Comparison of ENCODE assay signal across 14 cellular contexts in genomic region chr14:24426150-24426911, GRCh38. TPM values are rescaled to one million over a fixed set of nuclear protein-coding genes. Genes with fewer than 3 reads are reported as not detected.
A peak's percentile ranks its signal among the peaks of the same experiment; 100 is the strongest.
DNase-seq lines count a peak whose midpoint lies in the region; ATAC-seq, FAIRE-seq and TF ChIP-seq lines count a peak whose summit lies in the region.
"Had no signal": no experiment of that assay in that cellular context is flagged by ENCODE, and none has a peak within 500 bp of the region (broad histone marks: within the 10 kb centered on the region; RNA-seq: fewer than 3 reads in every experiment).

No MANE protein-coding gene starts in this region.

- intact Hi-C loops in Caco-2 (cut with micrococcal nuclease; ENCODE audit: unreplicated experiment) (no loop called here), K562 (cut with micrococcal nuclease) (no loop called here), right lobe of liver (cut with DNase I) (no loop called here)

- H3K4me3 ChIP-seq in BLaER1 (no peak overlapping the region), Caco-2 (ENCODE audit: low read depth, low read length) (no peak overlapping the region), K562 (no peak overlapping the region), right lobe of liver (no peak overlapping the region)
- H3K4me3 ChIP-seq: ascending aorta had no signal

- peak overlapping the region; percentile 27 for H3K27ac Mint-ChIP-seq in Caco-2 (ENCODE audit: unreplicated experiment)

- H3K9me3 Mint-ChIP-seq in Caco-2 (ENCODE audit: unreplicated experiment): no peaks in the 10 kb centered on the region

- no peak for TF ChIP-seq CTCF in Caco-2 (IDR thresholded peaks at IDR 0.05; ENCODE audit: insufficient read depth in 1 of 2, low read depth in 1 of 2, low read length in 1 of 2, severe bottlenecking in 1 of 2, unreplicated experiment in 1 of 2)
- no peak for TF ChIP-seq CTCF in K562 (IDR thresholded peaks at IDR 0.05 in 2 of 3, conservative IDR thresholded peaks at IDR 0.05 in 1 of 3; ENCODE audit: insufficient read depth in 2 of 3, low read depth in 1 of 3, low read length in 3 of 3)
- TF ChIP-seq CTCF in right lobe of liver (IDR thresholded peaks at IDR 0.05): no peak

- CTCF ChIA-PET in Caco-2 (lab: Charles Lee) (interaction anchor here (1.0 to 2.3 kb wide), 5 partner anchors 10 to 94 kb away, joined by 3 to 23 read pairs (median 5); no protein-coding TSS in a partner anchor), K562 (lab: Yijun Ruan, JAX; ENCODE audit: low intra/inter-chr PET ratio) (no interaction called here)

- H2AFZ ChIP-seq in K562 (ENCODE audit: low read depth, low read length): no peak overlapping the region

- peaks cover 25% of the 10 kb centered on the region for H3K4me1 Mint-ChIP-seq in Caco-2 (ENCODE audit: low read depth, unreplicated experiment)

- peaks cover 3% of the 10 kb centered on the region for H3K9me1 ChIP-seq in K562 (ENCODE audit: control insufficient read depth, insufficient read depth, low read length)

- peaks cover 10% of the 10 kb centered on the region; the same call in 1 of the 2 replicates for H4K20me1 ChIP-seq in BLaER1
- H4K20me1 ChIP-seq in K562 (replicated peaks; ENCODE audit: control insufficient read depth, insufficient read depth, low read length): no peaks in the 10 kb centered on the region

- peak; percentile 6 for FAIRE-seq in K562 (lab: Jason Lieb, UNC)

- in situ Hi-C loops in K562 (cut with MboI): no loop called here

- DNase-seq in Caco-2: no peak
- DNase-seq in K562 (ENCODE audit: extremely low read depth in 1 of 4, low spot score in 3 of 4): no peak
- DNase-seq in right lobe of liver: no peak
- DNase-seq in stimulated activated CD4-positive, alpha-beta T cell treated with anti-CD3 and anti-CD28 coated beads, Interleukin-1b, Interleukin-23, amount 100 ng/mL, for 48 hours: no peak
- no peak for DNase-seq in HPDE6-E6E7 (ENCODE audit: extremely low spot score)
- DNase-seq: activated CD8-positive, alpha-beta memory T cell treated with anti-CD3 and anti-CD28 coated beads, Interleukin-2, amount 50 U/mL, for 4 hours; effector CD8-positive, alpha-beta T cell; GOT3; NCI-H1930; Right ventricle myocardium superior had no signal

- TF ChIP-seq POLR2A in K562 (conservative IDR thresholded peaks at IDR 0.05): no peak
- no peak for TF ChIP-seq POLR2A in right lobe of liver (IDR thresholded peaks at IDR 0.05)

- peak overlapping the region; percentile 22 for H3K4me3 Mint-ChIP-seq in Caco-2 (ENCODE audit: unreplicated experiment)

- H3K4me1 ChIP-seq in BLaER1 (peaks cover 81% of the 10 kb centered on the region), Caco-2 (peaks cover 73% of the 10 kb centered on the region), K562 (replicated peaks in 1 of 2; ENCODE audit: control insufficient read depth in 2 of 2, insufficient read depth in 2 of 2, low read length in 2 of 2) (peaks cover 41 to 49% of the 10 kb centered on the region in 2 experiments), right lobe of liver (peaks cover 0 to 54% (median 20%) of the 10 kb centered on the region in 4 donors)

- H3K79me2 ChIP-seq in K562 (ENCODE audit: control insufficient read depth, insufficient read depth, low read length): peaks cover 12% of the 10 kb centered on the region

- WGBS in K562 (ENCODE audit: insufficient coverage, low coverage, missing lambda C conversion rate): 0% methylated on average over 1 of the region's 2 CpGs
- 57% methylated on average over 2 of the region's 2 CpGs for WGBS in right lobe of liver (ENCODE audit: insufficient coverage, low coverage, low lambda C conversion rate, missing lambda C conversion rate)

- H3K36me3 Mint-ChIP-seq in Caco-2 (ENCODE audit: insufficient read depth, unreplicated experiment): no peaks in the 10 kb centered on the region

- TSS peak; percentile 34 for BruUV-seq in Caco-2 (replicated peaks; lab: Mats Ljungman, UMichigan)
- no TSS peak for BruUV-seq in K562 (replicated peaks; lab: Mats Ljungman, UMichigan)

- H3K4me2 ChIP-seq in BLaER1 (peak overlapping the region; percentile 99), K562 (ENCODE audit: insufficient read depth, low read length) (peak overlapping the region; percentile 46; the same call in 1 of the 2 replicates)

- no peak overlapping the region for H3K9ac ChIP-seq in BLaER1
- H3K9ac ChIP-seq in K562 (ENCODE audit: insufficient read depth in 1 of 2, low read depth in 2 of 2, low read length in 2 of 2): peak overlapping the region in 1 of 2 experiments; percentile 38; a peak in 1 of 4 replicates

- TF ChIP-seq EP300 in K562 (IDR thresholded peaks at IDR 0.05; ENCODE audit: low read length): no peak

- no peak for TF ChIP-seq RAD21 in K562 (CRISPR knock-in tag; conservative IDR thresholded peaks at IDR 0.05 in 1 of 2, IDR thresholded peaks at IDR 0.05 in 1 of 2)

- H3K9me3 ChIP-seq in BLaER1 (no peaks in the 10 kb centered on the region), Caco-2 (no peaks in the 10 kb centered on the region), K562 (replicated peaks; ENCODE audit: control insufficient read depth, insufficient read depth, low read depth, low read length) (no peaks in the 10 kb centered on the region; the same call in 1 of the 2 replicates), right lobe of liver (no peaks in the 10 kb centered on the region)
- H3K9me3 ChIP-seq: ascending aorta had no signal

- H3K27me3 ChIP-seq in BLaER1: 0 out of 2 replicates have a peak, but pooled peaks cover 5% of the 10 kb centered on the region
- no peaks in the 10 kb centered on the region for H3K27me3 ChIP-seq in Caco-2 (replicated peaks; ENCODE audit: control insufficient read depth, insufficient read depth, low read length)
- no peaks in the 10 kb centered on the region for H3K27me3 ChIP-seq in K562 (ENCODE audit: control insufficient read depth in 2 of 2, insufficient read depth in 2 of 2, low read length in 2 of 2)
- H3K27me3 ChIP-seq in right lobe of liver: no peaks in the 10 kb centered on the region
- H3K27me3 ChIP-seq: ascending aorta had no signal

- H3K27me3 Mint-ChIP-seq in Caco-2 (ENCODE audit: insufficient read depth, unreplicated experiment): no peaks in the 10 kb centered on the region

- no peak overlapping the region for H3K27ac ChIP-seq in BLaER1
- H3K27ac ChIP-seq in K562 (ENCODE audit: extremely low read depth, low read depth, low read length): no peak overlapping the region; the same call in 2 of the 3 replicates
- peak overlapping the region in 2 of 3 donors; percentile 54 to 76 for H3K27ac ChIP-seq in right lobe of liver

- POLR2A ChIA-PET in Caco-2 (lab: Charles Lee): interaction anchor here (0.5 to 1.0 kb wide), 3 partner anchors 15 to 167 kb away, joined by 3 to 8 read pairs (median 3); no protein-coding TSS in a partner anchor
- POLR2A ChIA-PET in K562 (lab: Yijun Ruan, JAX): interaction anchor here (0.7 to 0.8 kb wide), 2 partner anchors 16 to 232 kb away, joined by 3 read pairs; no protein-coding TSS in a partner anchor

- ATAC-seq in K562 (no peak), right lobe of liver (no peak), GM18858 (IDR thresholded peaks at IDR 0.05; ENCODE audit: unreplicated experiment) (no peak), HG02938 (IDR thresholded peaks at IDR 0.05; ENCODE audit: unreplicated experiment) (no peak)

- H3K36me3 ChIP-seq in BLaER1 (no peaks in the 10 kb centered on the region), Caco-2 (ENCODE audit: control insufficient read depth, insufficient read depth, low read length) (no peaks in the 10 kb centered on the region), K562 (ENCODE audit: control insufficient read depth, insufficient read depth, low read length) (no peaks in the 10 kb centered on the region), right lobe of liver (no peaks in the 10 kb centered on the region)
- H3K36me3 ChIP-seq: ascending aorta had no signal

RNA-seq across cellular contexts. Expression of gene CBLN3, which starts 3.1 kb away (rescaled TPM):
- total RNA-seq in Caco-2 (2022) (1.1 and 1.4 TPM in 2 replicates), K562 (2014; rRNA removed) (0.05 and 0.20 TPM in 2 replicates), K562 (2014; rRNA removed; fragmentation: Illumina TruSeq; extraction: Trizol) (0.10 and 0.11 TPM in 2 replicates), K562 (2015; rRNA removed; fragmentation: Illumina TruSeq; extraction: Trizol) (0.19 and 0.25 TPM in 2 replicates), K562 (2021) (0.44 and 0.67 TPM in 2 replicates), right lobe of liver (1 to 10 TPM in 4 of 6 experiments, under 1 TPM in 2; 0.74 to 1.8 (median 1.2) TPM)
- total RNA-seq in K562 (2011; cell fraction: chromatin; rRNA removed; ENCODE audit: low replicate concordance): 1.5 and 2.4 TPM in 2 replicates
- total RNA-seq in K562 (2011; cell fraction: nucleolus; rRNA removed): 0.67 and 0.92 TPM in 2 replicates
- 0.95 and 1.1 TPM in 2 replicates for total RNA-seq in K562 (2011; cell fraction: nucleoplasm; rRNA removed)
- polyA plus RNA-seq in K562 (2011; rRNA removed) (0.59 and 0.66 TPM in 2 replicates), K562 (2014; fragmentation: Illumina TruSeq; extraction: Trizol) (0.30 and 0.32 TPM in 2 replicates), K562 (2014; fragmentation: Nextera tagmentation; extraction: Ambion mirVana) (under 1 TPM in 1 of 2 experiments, not detected in 1; 0.06 TPM), K562 (2014; rRNA removed) (0.05 and 0.27 TPM in 2 replicates)
- 0.53 and 0.57 TPM in 2 replicates for polyA plus RNA-seq in K562 (2011; cell fraction: cytosol; rRNA removed)
- polyA plus RNA-seq in K562 (2011; cell fraction: nucleus; rRNA removed): 2.5 and 3.6 TPM in 2 replicates
- 0.74 and 0.96 TPM in 2 replicates for polyA plus RNA-seq in K562 (2012)
- 0.09 and 0.28 TPM in 2 replicates for polyA minus RNA-seq in K562 (2011; rRNA and poly(A)+ RNA removed)
- polyA minus RNA-seq in K562 (2011; cell fraction: cytosol; rRNA and poly(A)+ RNA removed): 2.2 TPM in 1 of 2 replicates, not detected in the other
- 0.27 and 0.56 TPM in 2 replicates for polyA minus RNA-seq in K562 (2011; cell fraction: nucleus; rRNA and poly(A)+ RNA removed)

RNA-seq across cellular contexts. Expression of gene KHNYN, which starts 3.4 kb away (rescaled TPM):
- total RNA-seq in Caco-2 (2022) (50.0 and 50.5 TPM in 2 replicates), K562 (2014; rRNA removed) (18.6 and 26.9 TPM in 2 replicates), K562 (2014; rRNA removed; fragmentation: Illumina TruSeq; extraction: Trizol) (13.6 and 14.2 TPM in 2 replicates), K562 (2015; rRNA removed; fragmentation: Illumina TruSeq; extraction: Trizol) (14.5 and 14.6 TPM in 2 replicates), K562 (2021) (20.0 and 26.0 TPM in 2 replicates), right lobe of liver (10 to 100 TPM; 19.6 to 24.9 (median 21.4) TPM)
- 28.3 and 36.5 TPM in 2 replicates for total RNA-seq in K562 (2011; cell fraction: chromatin; rRNA removed; ENCODE audit: low replicate concordance)
- total RNA-seq in K562 (2011; cell fraction: nucleolus; rRNA removed): 27.8 and 28.2 TPM in 2 replicates
- 29.5 and 37.6 TPM in 2 replicates for total RNA-seq in K562 (2011; cell fraction: nucleoplasm; rRNA removed)
- polyA plus RNA-seq in K562 (2011; rRNA removed) (12.4 and 14.8 TPM in 2 replicates), K562 (2014; fragmentation: Illumina TruSeq; extraction: Trizol) (14.1 and 18.3 TPM in 2 replicates), K562 (2014; fragmentation: Nextera tagmentation; extraction: Ambion mirVana) (1 to 10 TPM in 1 of 2 experiments, under 1 TPM in 1; 0.76 to 1.8 TPM), K562 (2014; rRNA removed) (14.4 and 16.5 TPM in 2 replicates)
- 8.9 and 10.7 TPM in 2 replicates for polyA plus RNA-seq in K562 (2011; cell fraction: cytosol; rRNA removed)
- 35.7 and 38.4 TPM in 2 replicates for polyA plus RNA-seq in K562 (2011; cell fraction: nucleus; rRNA removed)
- 15.4 and 24.1 TPM in 2 replicates for polyA plus RNA-seq in K562 (2012)
- polyA minus RNA-seq in K562 (2011; rRNA and poly(A)+ RNA removed): 16.5 and 17.2 TPM in 2 replicates
- 8.8 and 9.6 TPM in 2 replicates for polyA minus RNA-seq in K562 (2011; cell fraction: cytosol; rRNA and poly(A)+ RNA removed)
- 29.2 and 37.0 TPM in 2 replicates for polyA minus RNA-seq in K562 (2011; cell fraction: nucleus; rRNA and poly(A)+ RNA removed)

RNA-seq across cellular contexts. Expression of gene SDR39U1, which starts 16.2 kb away (rescaled TPM):
- 44.1 and 45.8 TPM in 2 replicates for total RNA-seq in Caco-2 (2022)
- 32.9 and 64.5 TPM in 2 replicates for total RNA-seq in K562 (2011; cell fraction: chromatin; rRNA removed; ENCODE audit: low replicate concordance)
- total RNA-seq in K562 (2011; cell fraction: nucleolus; rRNA removed): 53.7 and 68.7 TPM in 2 replicates
- total RNA-seq in K562 (2011; cell fraction: nucleoplasm; rRNA removed): 47.4 and 51.2 TPM in 2 replicates
- total RNA-seq in K562 (2014; rRNA removed): 19.8 and 21.7 TPM in 2 replicates
- total RNA-seq in K562 (2014; rRNA removed; fragmentation: Illumina TruSeq; extraction: Trizol): 8.8 and 10.4 TPM in 2 replicates
- 17.7 and 18.2 TPM in 2 replicates for total RNA-seq in K562 (2015; rRNA removed; fragmentation: Illumina TruSeq; extraction: Trizol)
- total RNA-seq in K562 (2021): 34.5 and 36.8 TPM in 2 replicates
- 33.2 and 38.4 TPM in 2 replicates for polyA plus RNA-seq in K562 (2011; rRNA removed)
- polyA plus RNA-seq in K562 (2011; cell fraction: cytosol; rRNA removed): 49.6 and 54.6 TPM in 2 replicates
- 164 and 205 TPM in 2 replicates for polyA plus RNA-seq in K562 (2011; cell fraction: nucleus; rRNA removed)
- polyA plus RNA-seq in K562 (2012): 31.9 and 54.5 TPM in 2 replicates
- 27.8 and 40.9 TPM in 2 replicates for polyA plus RNA-seq in K562 (2014; fragmentation: Illumina TruSeq; extraction: Trizol)
- polyA plus RNA-seq in K562 (2014; fragmentation: Nextera tagmentation; extraction: Ambion mirVana): 10 to 100 TPM; 11.0 to 18.6 TPM
- polyA plus RNA-seq in K562 (2014; rRNA removed): 53.7 and 56.1 TPM in 2 replicates
- polyA minus RNA-seq in K562 (2011; rRNA and poly(A)+ RNA removed): 7.8 and 10.4 TPM in 2 replicates
- 8.9 TPM in 2 replicates for polyA minus RNA-seq in K562 (2011; cell fraction: cytosol; rRNA and poly(A)+ RNA removed)
- polyA minus RNA-seq in K562 (2011; cell fraction: nucleus; rRNA and poly(A)+ RNA removed): 25.7 and 34.4 TPM in 2 replicates
- 10 to 100 TPM; 24.9 to 32.8 (median 28.3) TPM for total RNA-seq in right lobe of liver

RNA-seq across cellular contexts. Expression of gene NYNRIN, which starts 27.5 kb away (rescaled TPM):
- 5.9 and 6.1 TPM in 2 replicates for total RNA-seq in Caco-2 (2022)
- 1.0 and 5.0 TPM in 2 replicates for total RNA-seq in K562 (2011; cell fraction: chromatin; rRNA removed; ENCODE audit: low replicate concordance)
- 2.6 and 5.3 TPM in 2 replicates for total RNA-seq in K562 (2011; cell fraction: nucleolus; rRNA removed)
- 2.0 and 2.1 TPM in 2 replicates for total RNA-seq in K562 (2011; cell fraction: nucleoplasm; rRNA removed)
- 0.37 and 0.54 TPM in 2 replicates for total RNA-seq in K562 (2014; rRNA removed)
- 0.22 TPM in 2 replicates for total RNA-seq in K562 (2014; rRNA removed; fragmentation: Illumina TruSeq; extraction: Trizol)
- 0.14 and 0.23 TPM in 2 replicates for total RNA-seq in K562 (2015; rRNA removed; fragmentation: Illumina TruSeq; extraction: Trizol)
- 1.2 and 1.9 TPM in 2 replicates for total RNA-seq in K562 (2021)
- 1.2 TPM in 2 replicates for polyA plus RNA-seq in K562 (2011; rRNA removed)
- polyA plus RNA-seq in K562 (2011; cell fraction: cytosol; rRNA removed): 0.78 and 1.7 TPM in 2 replicates
- 2.2 and 4.2 TPM in 2 replicates for polyA plus RNA-seq in K562 (2011; cell fraction: nucleus; rRNA removed)
- 0.68 and 0.72 TPM in 2 replicates for polyA plus RNA-seq in K562 (2012)
- polyA plus RNA-seq in K562 (2014; fragmentation: Illumina TruSeq; extraction: Trizol): 0.58 and 0.61 TPM in 2 replicates
- under 1 TPM; 0.04 to 0.06 TPM for polyA plus RNA-seq in K562 (2014; fragmentation: Nextera tagmentation; extraction: Ambion mirVana)
- polyA plus RNA-seq in K562 (2014; rRNA removed): 0.28 and 0.47 TPM in 2 replicates
- polyA minus RNA-seq in K562 (2011; rRNA and poly(A)+ RNA removed): 1.5 and 2.9 TPM in 2 replicates
- 2.5 and 3.9 TPM in 2 replicates for polyA minus RNA-seq in K562 (2011; cell fraction: cytosol; rRNA and poly(A)+ RNA removed)
- polyA minus RNA-seq in K562 (2011; cell fraction: nucleus; rRNA and poly(A)+ RNA removed): 2.6 and 3.5 TPM in 2 replicates
- total RNA-seq in right lobe of liver: 1 to 10 TPM; 1.8 to 6.1 (median 2.7) TPM

RNA-seq across cellular contexts. Expression of gene NFATC4, which starts 58.3 kb away (rescaled TPM):
- total RNA-seq in Caco-2 (2022): 0.84 and 0.88 TPM in 2 replicates
- 26.5 and 55.3 TPM in 2 replicates for total RNA-seq in K562 (2011; cell fraction: chromatin; rRNA removed; ENCODE audit: low replicate concordance)
- total RNA-seq in K562 (2011; cell fraction: nucleolus; rRNA removed): 25.3 and 27.3 TPM in 2 replicates
- 25.2 and 31.9 TPM in 2 replicates for total RNA-seq in K562 (2011; cell fraction: nucleoplasm; rRNA removed)
- 0.54 and 2.4 TPM in 2 replicates for total RNA-seq in K562 (2014; rRNA removed)
- 0.25 and 0.51 TPM in 2 replicates for total RNA-seq in K562 (2014; rRNA removed; fragmentation: Illumina TruSeq; extraction: Trizol)
- 0.40 and 0.49 TPM in 2 replicates for total RNA-seq in K562 (2015; rRNA removed; fragmentation: Illumina TruSeq; extraction: Trizol)
- total RNA-seq in K562 (2021): 2.2 and 3.7 TPM in 2 replicates
- 3.8 and 9.9 TPM in 2 replicates for polyA plus RNA-seq in K562 (2011; rRNA removed)
- 4.9 and 5.2 TPM in 2 replicates for polyA plus RNA-seq in K562 (2011; cell fraction: cytosol; rRNA removed)
- polyA plus RNA-seq in K562 (2011; cell fraction: nucleus; rRNA removed): 131 and 146 TPM in 2 replicates
- polyA plus RNA-seq in K562 (2012): 1.1 and 1.8 TPM in 2 replicates
- polyA plus RNA-seq in K562 (2014; fragmentation: Illumina TruSeq; extraction: Trizol): 1.0 and 1.1 TPM in 2 replicates
- polyA plus RNA-seq in K562 (2014; fragmentation: Nextera tagmentation; extraction: Ambion mirVana): under 1 TPM in 1 of 2 experiments, not detected in 1; 0.32 TPM
- polyA plus RNA-seq in K562 (2014; rRNA removed): 1.9 and 2.5 TPM in 2 replicates
- 2.1 and 2.8 TPM in 2 replicates for polyA minus RNA-seq in K562 (2011; rRNA and poly(A)+ RNA removed)
- 2.1 TPM in 2 replicates for polyA minus RNA-seq in K562 (2011; cell fraction: cytosol; rRNA and poly(A)+ RNA removed)
- polyA minus RNA-seq in K562 (2011; cell fraction: nucleus; rRNA and poly(A)+ RNA removed): 8.3 and 11.6 TPM in 2 replicates
- total RNA-seq in right lobe of liver: 1 to 10 TPM; 1.0 to 3.7 (median 2.0) TPM

Comparison
In these comparisons a context has a peak if more than half of its experiments do, and no peak if none do; other contexts are left out.
1. H3K27ac ChIP-seq: peak in right lobe of liver (2 of 3); none in BLaER1 (single experiment) and K562 (single experiment).